1 cellular context compared by ENCODE assay signal in genomic region chr12:102634216-102634615, GRCh38.
TF ChIP-seq lines count a peak whose summit lies in the region.

No MANE protein-coding gene starts in this region.

TF ChIP-seq in GM23338, 12 proteins besides CTCF, POLR2A, EP300 and RAD21 (continued from another document):
- no peak for TF ChIP-seq ETS1 (IDR thresholded peaks at IDR 0.05)
- TF ChIP-seq STAT1 (IDR thresholded peaks at IDR 0.05; ENCODE audit: unreplicated experiment), result no peak
